9 cellular contexts compared by ENCODE assay signal in the genomic region with DNA sequence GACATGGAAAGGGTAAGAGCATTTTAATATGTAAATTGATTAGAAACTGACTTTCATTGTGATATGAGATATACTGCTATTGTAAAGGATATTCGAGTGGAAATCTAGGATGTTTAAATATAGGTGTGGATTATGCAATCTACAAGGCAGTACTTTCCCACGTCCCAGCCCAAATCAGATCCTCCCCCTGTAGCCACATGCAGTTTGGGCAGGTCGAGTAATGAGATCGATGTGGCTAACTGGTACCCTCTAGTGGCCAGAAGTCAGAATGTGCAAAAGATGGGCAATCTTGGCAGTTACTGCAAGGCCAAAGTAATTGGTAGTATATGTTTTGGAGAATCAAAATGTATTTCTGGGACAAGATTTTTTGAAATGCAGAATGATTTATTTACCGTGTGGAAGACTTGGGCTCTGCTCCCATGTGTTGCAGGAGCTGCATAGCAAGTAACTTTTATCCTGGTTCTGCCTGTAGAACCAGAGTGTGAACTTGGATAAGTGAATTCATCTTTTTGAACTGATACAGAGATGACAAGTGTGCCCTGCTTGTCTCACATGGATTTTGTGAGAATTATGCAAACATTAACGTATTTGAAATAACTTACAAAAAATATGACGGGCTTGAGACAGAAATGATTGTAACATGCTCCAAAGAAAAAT.
DNase-seq lines count a peak whose midpoint lies in the region; ATAC-seq and TF ChIP-seq lines count a peak whose summit lies in the region.
"Had no signal": no experiment of that assay in that cellular context is flagged by ENCODE, and none has a peak within 500 bp of the region (broad histone marks: within the 10 kb centered on the region; RNA-seq: fewer than 3 reads in every experiment).

No MANE protein-coding gene starts in this region.

- TF ChIP-seq POLR2A in transverse colon (IDR thresholded peaks at IDR 0.05) = no peak

- in situ Hi-C loops in transverse colon (cut with MboI; ENCODE audit: low pct_ligation_motif_present in 1 of 4, low pct_unique_long_range_greater_than_20kb in 1 of 4, low sequenced_read_pairs in 3 of 4) = loop anchor here in 2 of 4 donors (25.0 kb wide), 2 partner anchors 297 to 478 kb away; no protein-coding TSS in a partner anchor

- H3K4me3 ChIP-seq in transverse colon = no peak overlapping the region
- H3K4me3 ChIP-seq: skin epidermis had no signal

- no peak overlapping the region for H3K27ac ChIP-seq in transverse colon
- H3K27ac ChIP-seq: skin epidermis had no signal

- DNase-seq in activated CD4-positive, CD25-positive, alpha-beta regulatory T cell treated with anti-CD3 and anti-CD28 coated beads, Interleukin-2, amount 50 U/mL, for 72 hours = peak; percentile 32
- peak; percentile 53 for DNase-seq in NCI-H526 treated with DMSO at 0.1 percent for 48 hours (lab: John Stamatoyannopoulos, UW)
- DNase-seq in activated CD8-positive, alpha-beta memory T cell treated with anti-CD3 and anti-CD28 coated beads, Interleukin-2, amount 10 ng/mL, durations not matched to agents 7 days and 5 days = peak; percentile 61
- peak; percentile 74 for DNase-seq in fibroblast of peridontal ligament (ENCODE audit: extremely low read depth)
- peak; percentile 30 for DNase-seq in transverse colon

- H3K27me3 Mint-ChIP-seq in activated CD8-positive, alpha-beta memory T cell treated with anti-CD3 and anti-CD28 coated beads, Interleukin-2, amount 10 ng/mL, durations not matched to agents 7 days and 5 days = no peaks in the 10 kb centered on the region
- H3K27me3 Mint-ChIP-seq in nephron (ENCODE audit: low read depth) = peaks cover 11% of the 10 kb centered on the region

- H3K36me3 ChIP-seq in transverse colon = no peaks in the 10 kb centered on the region

- H3K9me3 Mint-ChIP-seq in activated CD8-positive, alpha-beta memory T cell treated with anti-CD3 and anti-CD28 coated beads, Interleukin-2, amount 10 ng/mL, durations not matched to agents 7 days and 5 days (ENCODE audit: low read depth) = no peaks in the 10 kb centered on the region
- H3K9me3 Mint-ChIP-seq in nephron = no peaks in the 10 kb centered on the region

- ATAC-seq in activated CD4-positive, CD25-positive, alpha-beta regulatory T cell treated with anti-CD3 and anti-CD28 coated beads, Interleukin-2, amount 50 U/mL, for 24 hours = no peak
- ATAC-seq in HG02973 (IDR thresholded peaks at IDR 0.05; ENCODE audit: unreplicated experiment) = peak; percentile 87
- peak; percentile 73 for ATAC-seq in activated CD8-positive, alpha-beta memory T cell treated with anti-CD3 and anti-CD28 coated beads, Interleukin-2, amount 10 ng/mL, durations not matched to agents 7 days and 5 days

- H3K36me3 Mint-ChIP-seq in activated CD8-positive, alpha-beta memory T cell treated with anti-CD3 and anti-CD28 coated beads, Interleukin-2, amount 10 ng/mL, durations not matched to agents 7 days and 5 days = no peaks in the 10 kb centered on the region
- no peaks in the 10 kb centered on the region for H3K36me3 Mint-ChIP-seq in nephron (ENCODE audit: low read depth)

- CTCF ChIA-PET in activated CD8-positive, alpha-beta memory T cell treated with anti-CD3 and anti-CD28 coated beads, Interleukin-2, amount 10 ng/mL, durations not matched to agents 7 days and 5 days (lab: Charles Lee) = interaction anchor here (0.7 to 2.2 kb wide), 3 partner anchors 122 to 311 kb away, joined by 3 to 10 read pairs (median 6); no protein-coding TSS in a partner anchor

- no peaks in the 10 kb centered on the region for H3K4me1 Mint-ChIP-seq in activated CD8-positive, alpha-beta memory T cell treated with anti-CD3 and anti-CD28 coated beads, Interleukin-2, amount 10 ng/mL, durations not matched to agents 7 days and 5 days
- no peaks in the 10 kb centered on the region for H3K4me1 Mint-ChIP-seq in nephron

- no peak for TF ChIP-seq EP300 in transverse colon (IDR thresholded peaks at IDR 0.05; ENCODE audit: low read depth)

- intact Hi-C loops in transverse colon (cut with DNase I; ENCODE audit: low total_unique reads) = loop anchor here (2.0 to 10.0 kb wide), 2 partner anchors 113 to 305 kb away; a partner anchor contains a TSS

- H3K9me3 ChIP-seq in transverse colon = no peaks in the 10 kb centered on the region

- TF ChIP-seq CTCF in nephron (IDR thresholded peaks at IDR 0.05; ENCODE audit: unreplicated experiment in 3 of 3) (peak; percentile 69 to 85 (median 78)), transverse colon (IDR thresholded peaks at IDR 0.05) (peak; percentile 57 to 81 (median 70))

- peaks cover 2% of the 10 kb centered on the region for H3K27me3 ChIP-seq in transverse colon

- no peak overlapping the region for H3K27ac Mint-ChIP-seq in activated CD8-positive, alpha-beta memory T cell treated with anti-CD3 and anti-CD28 coated beads, Interleukin-2, amount 10 ng/mL, durations not matched to agents 7 days and 5 days
- no peak overlapping the region for H3K27ac Mint-ChIP-seq in nephron

- 7 to 8% methylated on average over 3 to 7 of the region's 7 CpGs for WGBS in transverse colon (ENCODE audit: low coverage in 1 of 2), 2 donors

- no peak overlapping the region for H3K4me3 Mint-ChIP-seq in activated CD8-positive, alpha-beta memory T cell treated with anti-CD3 and anti-CD28 coated beads, Interleukin-2, amount 10 ng/mL, durations not matched to agents 7 days and 5 days
- H3K4me3 Mint-ChIP-seq in nephron = no peak overlapping the region

- H3K4me1 ChIP-seq in transverse colon = peaks cover 0 to 3% (median 0%) of the 10 kb centered on the region in 4 donors

Comparison
In these comparisons a context has a peak if more than half of its experiments do, and no peak if none do; other contexts are left out.
1. ATAC-seq: peak in HG02973 (single experiment) and activated CD8-positive, alpha-beta memory T cell treated with anti-CD3 and anti-CD28 coated beads, Interleukin-2, amount 10 ng/mL, durations not matched to agents 7 days and 5 days (single experiment); none in activated CD4-positive, CD25-positive, alpha-beta regulatory T cell treated with anti-CD3 and anti-CD28 coated beads, Interleukin-2, amount 50 U/mL, for 24 hours (0 of 2).
2. Peak in every context shown above with its lines, with median percentiles within 50 percentile points of each other: DNase-seq.